8 cellular contexts compared by ENCODE assay signal in the genomic region with DNA sequence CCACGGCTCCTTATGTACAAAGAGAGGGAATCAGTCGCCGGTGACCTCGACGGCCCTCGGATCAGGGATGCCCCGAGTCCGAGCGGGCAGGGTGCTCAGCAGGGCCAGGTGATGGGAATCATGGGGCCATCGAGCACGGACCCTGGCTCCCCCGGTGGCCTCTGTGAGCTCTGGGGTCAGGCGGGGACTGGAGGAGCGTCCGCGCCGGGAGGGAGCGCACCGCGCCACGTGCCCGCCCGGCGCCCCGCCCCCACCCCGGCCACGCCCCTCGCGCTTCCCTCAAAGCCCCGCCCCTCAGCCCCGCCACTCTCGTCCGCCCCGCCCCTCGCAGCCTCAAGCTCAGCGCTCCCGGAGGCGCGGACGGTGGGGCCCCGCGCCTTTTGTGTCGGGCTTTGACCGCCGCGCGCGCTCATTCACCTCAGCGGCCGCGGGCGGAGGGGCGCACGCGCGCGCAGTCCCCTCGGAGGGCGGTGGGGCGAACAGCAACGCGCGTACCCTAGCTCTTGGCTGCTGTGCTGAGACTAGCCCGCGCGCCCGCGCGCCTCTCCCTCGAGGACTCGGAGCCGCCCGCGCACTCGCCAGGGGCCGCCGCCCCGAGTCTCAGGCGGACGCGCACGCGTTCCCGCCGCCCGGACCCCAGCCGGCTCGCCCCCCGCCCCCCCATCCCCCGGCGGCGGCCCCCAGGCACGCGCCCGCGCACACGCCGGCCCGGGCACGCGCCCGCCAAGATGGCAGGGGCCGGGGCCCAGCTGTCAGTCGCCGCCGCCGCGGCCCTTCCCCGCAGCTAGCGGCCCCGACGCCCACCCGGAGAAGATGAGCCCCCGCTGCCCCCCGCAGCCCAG.
DNase-seq lines count a peak whose midpoint lies in the region; ATAC-seq and TF ChIP-seq lines count a peak whose summit lies in the region.

No MANE protein-coding gene starts in this region.

- no peaks in the 10 kb centered on the region for H3K27me3 ChIP-seq in MG63
- H3K27me3 ChIP-seq in ovary = no peaks in the 10 kb centered on the region
- no peaks in the 10 kb centered on the region for H3K27me3 ChIP-seq in testis

- no peak for TF ChIP-seq CTCF in ovary (IDR thresholded peaks at IDR 0.05)
- no peak for TF ChIP-seq CTCF in testis (IDR thresholded peaks at IDR 0.05)

- H3K36me3 Mint-ChIP-seq in activated naive CD4-positive, alpha-beta T cell treated with anti-CD3 and anti-CD28 coated beads, Interleukin-2, amount 50 U/mL, for 72 hours = peaks cover 14 to 22% of the 10 kb centered on the region in 2 donors

- peaks cover 8% of the 10 kb centered on the region for H3K9me3 ChIP-seq in MG63
- H3K9me3 ChIP-seq in ovary = peaks cover 0 to 3% of the 10 kb centered on the region in 2 donors
- no peaks in the 10 kb centered on the region for H3K9me3 ChIP-seq in testis

- H3K27ac Mint-ChIP-seq in activated naive CD4-positive, alpha-beta T cell treated with anti-CD3 and anti-CD28 coated beads, Interleukin-2, amount 50 U/mL, for 72 hours = peak overlapping the region in 1 of 2 donors; percentile 33

- DNase-seq in COLO829 (ENCODE audit: low spot score) (peak; percentile 81), MG63 (peak; percentile 73), SKM-1 (lab: John Stamatoyannopoulos, UW; ENCODE audit: unreplicated experiment) (peak; percentile 43), head of caudate nucleus (peak; percentile 56 to 94 (median 86)), ovary (peak; percentile 78 to 86 (median 84)), testis (peak; percentile 94)
- DNase-seq in activated naive CD4-positive, alpha-beta T cell treated with anti-CD3 and anti-CD28 coated beads, Interleukin-2, amount 50 U/mL, for 72 hours (ENCODE audit: low spot score in 2 of 2) = peak; percentile 78 to 85

- H3K4me1 ChIP-seq in ovary (ENCODE audit: insufficient read depth) (peaks cover 4% of the 10 kb centered on the region), testis (peaks cover 34% of the 10 kb centered on the region)

- TF ChIP-seq EP300 in ovary (IDR thresholded peaks at IDR 0.05) = no peak

- H3K4me3 ChIP-seq in MG63 (peak overlapping the region; percentile 60), ovary (peak overlapping the region; percentile 93), testis (peak overlapping the region; percentile 71 to 77)

- intact Hi-C loops in head of caudate nucleus (cut with DNase I) (no loop called here), ovary (cut with DNase I) (loop anchor here in 2 of 4 donors (10.0 kb wide), 1 partner anchor 223 kb away; no protein-coding TSS in a partner anchor), testis (cut with DNase I; ENCODE audit: low total_unique reads) (loop anchor here (5.0 kb wide), 1 partner anchor 221 kb away; no protein-coding TSS in a partner anchor)

- no peaks in the 10 kb centered on the region for H3K9me3 Mint-ChIP-seq in activated naive CD4-positive, alpha-beta T cell treated with anti-CD3 and anti-CD28 coated beads, Interleukin-2, amount 50 U/mL, for 72 hours

- WGBS in ovary, 3 donors = 2 to 12% (median 3%) methylated on average over 25 to 115 of the region's 115 CpGs
- WGBS in testis, 2 donors = 4 to 20% methylated on average over 1 to 81 of the region's 115 CpGs

- no peaks in the 10 kb centered on the region for H3K36me3 ChIP-seq in MG63
- H3K36me3 ChIP-seq in ovary = no peaks in the 10 kb centered on the region
- no peaks in the 10 kb centered on the region for H3K36me3 ChIP-seq in testis (ENCODE audit: low read depth, missing control alignments)

- ATAC-seq in GM21529 (IDR thresholded peaks at IDR 0.05; ENCODE audit: unreplicated experiment) = peak; percentile 64
- peak; percentile 85 to 88 for ATAC-seq in activated naive CD4-positive, alpha-beta T cell treated with anti-CD3 and anti-CD28 coated beads, Interleukin-2, amount 50 U/mL, for 72 hours

- TF ChIP-seq POLR2A in ovary (IDR thresholded peaks at IDR 0.05) (peak; percentile 29), testis (IDR thresholded peaks at IDR 0.05) (no peak)

- H3K27ac ChIP-seq in ovary = peak overlapping the region; percentile 53 to 77
- peak overlapping the region; percentile 80 for H3K27ac ChIP-seq in testis

Comparison
In these comparisons a context has a peak if more than half of its experiments do, and no peak if none do; other contexts are left out.
1. Peak in every context shown above with its lines: DNase-seq, ATAC-seq, H3K4me3 ChIP-seq and H3K27ac ChIP-seq.
2. DNase-seq: peak in every context shown above with its lines; median percentile 94 in testis; 86 in head of caudate nucleus; 84 in ovary; 82 in activated naive CD4-positive, alpha-beta T cell treated with anti-CD3 and anti-CD28 coated beads, Interleukin-2, amount 50 U/mL, for 72 hours; 81 in COLO829; 73 in MG63; 43 in SKM-1.